ENCODE assay signal across 23 cellular contexts in genomic region chr6:5061152-5061551, GRCh38. TPM values are rescaled to one million over a fixed set of nuclear protein-coding genes. Genes with fewer than 3 reads are reported as not detected.
"Had no signal": no experiment of that assay in that cellular context is flagged by ENCODE, and none has a peak within 500 bp of the region (broad histone marks: within the 10 kb centered on the region; RNA-seq: fewer than 3 reads in every experiment).

No MANE protein-coding gene starts in this region.

- H3K9me3 ChIP-seq: colonic mucosa, esophagus muscularis mucosa, heart left ventricle, lower lobe of right lung, transverse colon, uterus had no signal

- H3K27ac ChIP-seq: colonic mucosa, dorsolateral prefrontal cortex, esophagus muscularis mucosa, heart left ventricle, lower lobe of right lung, transverse colon, uterus had no signal

- H3K27me3 ChIP-seq: colonic mucosa, dorsolateral prefrontal cortex, esophagus muscularis mucosa, heart left ventricle, transverse colon, uterus had no signal

- H3K36me3 ChIP-seq: colonic mucosa, esophagus muscularis mucosa, heart left ventricle, lower lobe of right lung, transverse colon, uterus had no signal

- ATAC-seq: activated T-cell treated with anti-CD3 and anti-CD28 coated beads, Interleukin-2, amount 50 U/mL, for 72 hours; effector memory CD8-positive, alpha-beta T cell; heart left ventricle; left colon; lower lobe of right lung; naive thymus-derived CD8-positive, alpha-beta T cell; stimulated activated naive B cell treated with anti-CD40 and anti-IgM and Interleukin-4, amounts not matched to agents 10 μg/mL and 1 μg/mL and 100 μg/mL, for 72 hours had no signal

- DNase-seq: activated B cell treated with CpG ODN at 0.5 μM for 24 hours; activated CD4-positive, alpha-beta memory T cell treated with anti-CD3 and anti-CD28 coated beads for 36 hours; activated CD4-positive, alpha-beta T cell treated with anti-CD3 and anti-CD28 coated beads for 4 hours; activated effector memory CD4-positive, alpha-beta T cell treated with Interleukin-2 at 50 U/mL for 16 hours; activated naive CD4-positive, alpha-beta T cell treated with anti-CD3 and anti-CD28 coated beads for 36 hours; activated naive CD8-positive, alpha-beta T cell treated with anti-CD3 and anti-CD28 coated beads, Interleukin-2, amount 10 ng/mL, durations not matched to agents 7 days and 5 days; activated T-cell treated with anti-CD3 and anti-CD28 coated beads, Interleukin-2, amount 50 U/mL, for 72 hours; amygdala; colonic mucosa; dorsolateral prefrontal cortex; effector memory CD8-positive, alpha-beta T cell; heart left ventricle; left colon; lower lobe of right lung; naive thymus-derived CD8-positive, alpha-beta T cell; retina; stimulated activated CD4-positive, alpha-beta T cell treated with anti-CD3 and anti-CD28 coated beads, Interleukin-2, amount 100 ng/mL, for 48 hours; stimulated activated CD8-positive, alpha-beta memory T cell treated with anti-CD3 and anti-CD28 coated beads, Interleukin-4, amount 100 ng/mL, for 48 hours; stimulated activated naive B cell treated with anti-CD40 and anti-IgM and Interleukin-4, amounts not matched to agents 10 μg/mL and 1 μg/mL and 100 μg/mL, for 72 hours; T-helper 9 cell; transverse colon; uterus had no signal

- H3K4me3 ChIP-seq: colonic mucosa, dorsolateral prefrontal cortex, esophagus muscularis mucosa, heart left ventricle, lower lobe of right lung, transverse colon, uterus had no signal

- H3K4me1 ChIP-seq: colonic mucosa, esophagus muscularis mucosa, heart left ventricle, lower lobe of right lung, uterus had no signal

RNA-seq across cellular contexts. Expression of gene PPP1R3G, which starts 24.0 kb away (rescaled TPM):
- total RNA-seq: activated CD4-positive, alpha-beta memory T cell treated with anti-CD3 and anti-CD28 coated beads for 36 hours; activated naive CD4-positive, alpha-beta T cell treated with anti-CD3 and anti-CD28 coated beads for 36 hours had no signal
- polyA plus RNA-seq: naive thymus-derived CD8-positive, alpha-beta T cell had no signal
